In genomic region chr16:30609928-30610839, GRCh38 we compare ENCODE assay signal across 1 cellular context.
TF ChIP-seq lines count a peak whose summit lies in the region.

Gene ZNF689 (minus strand): TSS chr16:30610389. CDS start chr16:30610041, 348 bp downstream.

TF ChIP-seq in HepG2, 621 proteins besides CTCF, POLR2A, EP300 and RAD21 (continued from another document):
- TF ChIP-seq ZNF646 (CRISPR knock-in tag; IDR thresholded peaks at IDR 0.05) (no peak), ZSCAN25 (CRISPR knock-in tag; IDR thresholded peaks at IDR 0.05) (peak; percentile 78; the same call in 1 of the 2 replicates)
